9 cellular contexts compared by ENCODE assay signal in the genomic region with DNA sequence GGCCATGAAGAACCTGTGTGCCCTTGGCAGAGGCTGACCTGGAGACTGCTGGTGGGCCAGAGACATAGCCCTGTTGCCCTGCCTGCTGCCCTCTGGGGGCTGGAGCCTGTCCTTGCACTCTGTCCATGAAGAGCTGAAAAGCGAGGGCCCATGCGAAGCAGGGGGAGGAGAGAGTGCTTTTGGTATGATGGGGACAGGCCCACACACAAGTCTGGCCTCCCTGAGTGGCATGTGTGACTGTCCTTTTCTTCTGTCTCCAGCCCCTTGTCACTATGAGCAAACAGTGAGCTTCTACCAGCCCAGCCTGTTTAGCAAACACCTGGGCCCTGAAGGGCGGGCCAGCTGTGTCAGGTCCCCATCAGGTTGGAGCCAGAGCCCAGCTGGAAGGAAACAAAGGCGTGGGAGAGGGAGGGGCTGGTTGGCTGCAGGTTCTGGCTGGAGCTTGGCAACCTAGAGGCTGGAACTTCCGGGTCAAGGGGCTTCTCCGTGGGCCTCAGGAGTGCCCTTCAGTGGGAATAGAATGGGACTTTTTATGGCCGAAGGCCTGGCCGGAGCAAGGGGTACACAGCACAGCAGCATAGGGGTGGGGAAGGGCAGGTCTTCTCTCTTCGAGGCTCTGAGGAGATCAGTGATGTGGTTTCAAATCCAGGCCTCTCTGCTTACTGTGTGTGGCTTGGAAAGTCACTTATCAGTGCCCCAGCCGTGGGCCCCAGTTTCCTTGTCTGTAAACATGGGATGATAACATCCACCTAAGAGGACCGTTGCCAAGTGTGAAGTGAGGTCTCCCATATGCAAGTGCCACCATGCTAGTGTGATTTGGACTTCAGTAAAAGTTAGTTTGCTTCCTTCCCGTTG.
DNase-seq lines count a peak whose midpoint lies in the region; ATAC-seq lines count a peak whose summit lies in the region.
"Had no signal": no experiment of that assay in that cellular context is flagged by ENCODE, and none has a peak within 500 bp of the region (broad histone marks: within the 10 kb centered on the region; RNA-seq: fewer than 3 reads in every experiment).

No MANE protein-coding gene starts in this region.

- DNase-seq in NCI-H1436 (lab: John Stamatoyannopoulos, UW) (peak; percentile 35), NCI-H1436 treated with DMSO at 0.1 percent for 48 hours (lab: John Stamatoyannopoulos, UW) (no peak), NCI-H1105 treated with DMSO at 0.1 percent for 48 hours (lab: John Stamatoyannopoulos, UW) (peak; percentile 19), germinal center (ENCODE audit: low spot score) (peak; percentile 51)
- DNase-seq in activated CD4-positive, alpha-beta T cell treated with anti-CD3 and anti-CD28 coated beads, Interleukin-2, amount 50 U/mL, for 1 hour = peak; percentile 21

- ATAC-seq in GM21723 (IDR thresholded peaks at IDR 0.05; ENCODE audit: unreplicated experiment) (peak; percentile 60), HG02970 (IDR thresholded peaks at IDR 0.05; ENCODE audit: low FRiP score, unreplicated experiment) (no peak)

- peak overlapping the region in 14 of 21 experiments; percentile 0 to 76 (median 42) for H3K27ac ChIP-seq in skin epidermis
- H3K27ac ChIP-seq: BLaER1 had no signal

- H3K4me3 ChIP-seq in skin epidermis = no peak overlapping the region
- H3K4me3 ChIP-seq: BLaER1 had no signal
